ENCODE assay signal across 22 cellular contexts in the genomic region with DNA sequence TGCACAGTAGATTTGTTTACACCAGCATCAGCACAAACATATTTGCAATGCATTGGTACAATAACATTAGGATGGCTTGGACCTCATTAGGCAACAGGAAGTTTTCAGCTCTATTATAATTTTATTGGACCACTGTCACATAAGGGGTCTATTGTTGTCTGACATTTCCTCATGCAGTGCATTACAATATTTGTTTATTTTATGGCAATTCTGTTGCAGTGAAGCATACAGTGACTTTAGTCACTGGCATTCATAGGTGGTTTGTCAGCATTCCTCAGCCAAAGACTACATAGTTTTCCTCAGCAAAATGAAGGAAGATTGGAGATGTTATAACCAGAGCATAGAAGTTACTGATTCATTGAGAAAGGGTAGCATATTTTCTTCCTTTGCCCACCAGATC.
A peak's percentile ranks its signal among the peaks of the same experiment; 100 is the strongest.
DNase-seq lines count a peak whose midpoint lies in the region; ATAC-seq, FAIRE-seq and TF ChIP-seq lines count a peak whose summit lies in the region.
"Had no signal": no experiment of that assay in that cellular context is flagged by ENCODE, and none has a peak within 500 bp of the region (broad histone marks: within the 10 kb centered on the region; RNA-seq: fewer than 3 reads in every experiment).

No MANE protein-coding gene starts in this region.

- H3K9me3 ChIP-seq in psoas muscle (no peaks in the 10 kb centered on the region), right atrium auricular region (peaks cover 0 to 2% of the 10 kb centered on the region in 2 donors)
- H3K9me3 ChIP-seq: Caco-2, ovary, upper lobe of right lung had no signal

- intact Hi-C loops in psoas muscle (cut with DNase I): no loop called here

- H3K4me3 ChIP-seq in psoas muscle (no peak overlapping the region), right atrium auricular region (no peak overlapping the region)
- H3K4me3 ChIP-seq: ovary, upper lobe of right lung had no signal

- no peak overlapping the region for H3K4me3 Mint-ChIP-seq in activated CD4-positive, alpha-beta T cell treated with anti-CD3 and anti-CD28 coated beads, Interleukin-2, amount 10 ng/mL, durations not matched to agents 7 days and 5 days
- H3K4me3 Mint-ChIP-seq: activated B cell treated with CpG ODN at 0.5 μM for 24 hours; dendritic cell treated with granulocyte-macrophage colony-stimulating factor and Interleukin-4, amounts not matched to agents 40 ng/mL and 50 ng/mL, for 4 days had no signal

- H3K36me3 ChIP-seq in psoas muscle (ENCODE audit: insufficient read depth in 1 of 2, low read depth in 1 of 2) (no peaks in the 10 kb centered on the region), right atrium auricular region (no peaks in the 10 kb centered on the region)
- H3K36me3 ChIP-seq: ovary, upper lobe of right lung had no signal

- FAIRE-seq in urothelium cell line (lab: Jason Lieb, UNC): no peak
- FAIRE-seq: A204.1, small intestine had no signal

- H3K27me3 ChIP-seq in psoas muscle (ENCODE audit: insufficient read depth in 3 of 3, low read length in 2 of 3) (no peaks in the 10 kb centered on the region), right atrium auricular region (no peaks in the 10 kb centered on the region)
- H3K27me3 ChIP-seq: ovary, upper lobe of right lung had no signal

- H3K9me3 Mint-ChIP-seq in activated CD4-positive, alpha-beta T cell treated with anti-CD3 and anti-CD28 coated beads, Interleukin-2, amount 10 ng/mL, durations not matched to agents 7 days and 5 days: peaks cover 2% of the 10 kb centered on the region
- H3K9me3 Mint-ChIP-seq in activated naive CD4-positive, alpha-beta T cell treated with anti-CD3 and anti-CD28 coated beads, Interleukin-2, amount 50 U/mL, for 72 hours: peaks cover 5 to 7% of the 10 kb centered on the region in 2 donors
- H3K9me3 Mint-ChIP-seq: activated B cell treated with CpG ODN at 0.5 μM for 24 hours; dendritic cell treated with granulocyte-macrophage colony-stimulating factor and Interleukin-4, amounts not matched to agents 40 ng/mL and 50 ng/mL, for 4 days had no signal

- POLR2A ChIA-PET in activated CD4-positive, alpha-beta T cell treated with anti-CD3 and anti-CD28 coated beads, Interleukin-2, amount 10 ng/mL, durations not matched to agents 7 days and 5 days (lab: Charles Lee): no interaction called here

- H3K4me1 Mint-ChIP-seq in activated CD4-positive, alpha-beta T cell treated with anti-CD3 and anti-CD28 coated beads, Interleukin-2, amount 10 ng/mL, durations not matched to agents 7 days and 5 days: no peaks in the 10 kb centered on the region
- H3K4me1 Mint-ChIP-seq: activated B cell treated with CpG ODN at 0.5 μM for 24 hours had no signal

- CTCF ChIA-PET in activated CD4-positive, alpha-beta T cell treated with anti-CD3 and anti-CD28 coated beads, Interleukin-2, amount 10 ng/mL, durations not matched to agents 7 days and 5 days (lab: Charles Lee): no interaction called here

- TF ChIP-seq CTCF in psoas muscle (IDR thresholded peaks at IDR 0.05) (no peak), right atrium auricular region (IDR thresholded peaks at IDR 0.05) (no peak)

- no peaks in the 10 kb centered on the region for H3K36me3 Mint-ChIP-seq in activated CD4-positive, alpha-beta T cell treated with anti-CD3 and anti-CD28 coated beads, Interleukin-2, amount 10 ng/mL, durations not matched to agents 7 days and 5 days (ENCODE audit: low read depth)
- no peaks in the 10 kb centered on the region for H3K36me3 Mint-ChIP-seq in activated naive CD4-positive, alpha-beta T cell treated with anti-CD3 and anti-CD28 coated beads, Interleukin-2, amount 50 U/mL, for 72 hours

- ATAC-seq in psoas muscle: no peak
- no peak for ATAC-seq in activated naive CD4-positive, alpha-beta T cell treated with anti-CD3 and anti-CD28 coated beads, Interleukin-2, amount 50 U/mL, for 72 hours
- ATAC-seq: left lobe of liver, upper lobe of right lung had no signal

- no peaks in the 10 kb centered on the region for H3K4me1 ChIP-seq in psoas muscle
- H3K4me1 ChIP-seq in right atrium auricular region: no peaks in the 10 kb centered on the region
- H3K4me1 ChIP-seq: Caco-2, upper lobe of right lung had no signal

- DNase-seq in activated CD4-positive, alpha-beta T cell treated with anti-CD3 and anti-CD28 coated beads, Interleukin-2, amount 10 ng/mL, durations not matched to agents 7 days and 5 days: no peak
- DNase-seq in activated CD4-positive, alpha-beta T cell treated with anti-CD3 and anti-CD28 coated beads for 4 hours: no peak
- peak; percentile 0 for DNase-seq in RPMI7951 (ENCODE audit: low read depth)
- peak; percentile 10 for DNase-seq in epithelial cell of prostate (ENCODE audit: low read depth, low spot score)
- peak; percentile 5 for DNase-seq in urothelium cell line (ENCODE audit: low spot score)
- DNase-seq in psoas muscle: no peak
- DNase-seq in right atrium auricular region (ENCODE audit: low spot score): no peak
- DNase-seq in activated naive CD4-positive, alpha-beta T cell treated with anti-CD3 and anti-CD28 coated beads, Interleukin-2, amount 50 U/mL, for 72 hours (ENCODE audit: low spot score in 2 of 2): no peak
- DNase-seq: activated B cell treated with CpG ODN at 0.5 μM for 24 hours; anterior cingulate cortex; NCI-H1694 treated with DMSO at 0.1 percent for 48 hours; NCI-H524; OCI-M1; ovary; small intestine; stimulated activated naive CD4-positive, alpha-beta T cell; upper lobe of right lung had no signal

- H3K27ac ChIP-seq in epithelial cell of prostate (peak overlapping the region; percentile 50), psoas muscle (no peak overlapping the region), right atrium auricular region (no peak overlapping the region)
- H3K27ac ChIP-seq: ovary, upper lobe of right lung had no signal

- H3K27ac Mint-ChIP-seq in activated CD4-positive, alpha-beta T cell treated with anti-CD3 and anti-CD28 coated beads, Interleukin-2, amount 10 ng/mL, durations not matched to agents 7 days and 5 days: peak overlapping the region; percentile 58
- H3K27ac Mint-ChIP-seq in activated naive CD4-positive, alpha-beta T cell treated with anti-CD3 and anti-CD28 coated beads, Interleukin-2, amount 50 U/mL, for 72 hours: no peak overlapping the region
- H3K27ac Mint-ChIP-seq: activated B cell treated with CpG ODN at 0.5 μM for 24 hours; activated T-helper 2 cell treated with anti-CD3 and anti-CD28 coated beads, Interferon-gamma antibody, Interleukin-2, Interleukin-4, amounts not matched to agents 10 μg/mL and 5 μg/mL and 100 μg/mL, durations not matched to agents 14 hours and 24 hours and 36 hours; dendritic cell treated with granulocyte-macrophage colony-stimulating factor and Interleukin-4, amounts not matched to agents 40 ng/mL and 50 ng/mL, for 4 days had no signal

- H3K27me3 Mint-ChIP-seq in activated CD4-positive, alpha-beta T cell treated with anti-CD3 and anti-CD28 coated beads, Interleukin-2, amount 10 ng/mL, durations not matched to agents 7 days and 5 days: no peaks in the 10 kb centered on the region
- H3K27me3 Mint-ChIP-seq: activated B cell treated with CpG ODN at 0.5 μM for 24 hours; dendritic cell treated with granulocyte-macrophage colony-stimulating factor and Interleukin-4, amounts not matched to agents 40 ng/mL and 50 ng/mL, for 4 days had no signal

Comparison
In these comparisons a context has a peak if more than half of its experiments do, and no peak if none do; other contexts are left out.
1. DNase-seq: peak in RPMI7951 (single experiment), epithelial cell of prostate (single experiment) and urothelium cell line (single experiment); none in activated CD4-positive, alpha-beta T cell treated with anti-CD3 and anti-CD28 coated beads, Interleukin-2, amount 10 ng/mL, durations not matched to agents 7 days and 5 days (single experiment), activated CD4-positive, alpha-beta T cell treated with anti-CD3 and anti-CD28 coated beads for 4 hours (0 of 2), psoas muscle (0 of 2), right atrium auricular region (single experiment) and activated naive CD4-positive, alpha-beta T cell treated with anti-CD3 and anti-CD28 coated beads, Interleukin-2, amount 50 U/mL, for 72 hours (0 of 2).